Comparison of ENCODE assay signal across 25 cellular contexts in the genomic region with DNA sequence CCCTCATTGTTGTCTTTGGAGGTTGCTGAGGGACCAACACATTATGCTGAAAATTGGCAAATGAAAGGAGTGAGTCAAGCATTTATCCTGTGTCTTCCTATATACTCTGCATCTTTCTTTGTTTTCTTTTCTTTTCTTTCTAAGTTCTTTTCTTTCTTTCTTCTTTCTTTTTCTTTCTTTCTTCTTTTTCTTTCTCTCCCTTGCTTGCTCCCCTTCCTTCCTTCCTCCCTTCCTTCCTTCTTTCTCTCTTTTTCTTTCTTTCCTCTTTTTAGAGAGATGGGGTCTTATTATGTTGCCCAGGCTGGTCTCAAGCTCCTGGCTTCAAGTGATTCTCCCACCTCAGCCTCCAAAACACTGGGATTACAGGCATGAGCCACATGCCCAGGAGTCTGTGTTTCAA. TPM values are rescaled to one million over a fixed set of nuclear protein-coding genes. Genes with fewer than 3 reads are reported as not detected.
DNase-seq lines count a peak whose midpoint lies in the region; ATAC-seq, FAIRE-seq and TF ChIP-seq lines count a peak whose summit lies in the region.
"Had no signal": no experiment of that assay in that cellular context is flagged by ENCODE, and none has a peak within 500 bp of the region (broad histone marks: within the 10 kb centered on the region; RNA-seq: fewer than 3 reads in every experiment).

No MANE protein-coding gene starts in this region.

- H3K27ac ChIP-seq in A673 (ENCODE audit: low read depth, low read length, poor library complexity, severe bottlenecking) (no peak overlapping the region), GM23338 (ENCODE audit: low read depth) (no peak overlapping the region), pancreas (no peak overlapping the region)
- H3K27ac ChIP-seq: 22Rv1, C4-2B had no signal

- ATAC-seq in GM23338 (no peak), WTC11 (no peak), pancreas (no peak)
- ATAC-seq: CD8-positive, alpha-beta T cell had no signal

- H3K9me3 Mint-ChIP-seq in GM23338 (peaks cover 2% of the 10 kb centered on the region; the same call in 2 of the 3 replicates), WTC11 (no peaks in the 10 kb centered on the region)
- H3K9me3 Mint-ChIP-seq: CD8-positive, alpha-beta T cell had no signal

- H3K27me3 Mint-ChIP-seq in GM23338 (ENCODE audit: insufficient read depth, low read depth, poor library complexity) (peaks cover 14% of the 10 kb centered on the region), WTC11 (ENCODE audit: low read depth) (no peaks in the 10 kb centered on the region)

- no peak for FAIRE-seq in pancreas (lab: Jason Lieb, UNC)
- FAIRE-seq: A204.1, D721Med, GM12891, GM18507, H54 had no signal

- H3K36me3 Mint-ChIP-seq in GM23338 (ENCODE audit: low read depth) (no peaks in the 10 kb centered on the region), WTC11 (no peaks in the 10 kb centered on the region)
- H3K36me3 Mint-ChIP-seq: CD8-positive, alpha-beta T cell had no signal

- H3K9me2 ChIP-seq in GM23338 (ENCODE audit: insufficient read depth): no peaks in the 10 kb centered on the region

- CTCF ChIA-PET in A673 (lab: Charles Lee): no interaction called here
- CTCF ChIA-PET in WTC11 (lab: Charles Lee): no interaction called here

- H3K4me1 ChIP-seq in A673 (ENCODE audit: insufficient read depth, low read length, poor library complexity, severe bottlenecking): no peaks in the 10 kb centered on the region
- peaks cover 3% of the 10 kb centered on the region; the same call in 1 of the 2 replicates for H3K4me1 ChIP-seq in GM23338 (ENCODE audit: insufficient read depth)
- H3K4me1 ChIP-seq in pancreas: no peaks in the 10 kb centered on the region
- H3K4me1 ChIP-seq: BE2C had no signal

- TF ChIP-seq POLR2A in erythroblast (IDR thresholded peaks at IDR 0.05; ENCODE audit: low read length): no peak

- BruUV-seq in A673 (replicated peaks; lab: Mats Ljungman, UMichigan): no TSS peak

- no peak overlapping the region for H2AFZ ChIP-seq in GM23338

- H3K27ac Mint-ChIP-seq in GM23338: 0 out of 2 replicates have a peak overlapping the region, but pooled peaks have one; percentile 0
- H3K27ac Mint-ChIP-seq in WTC11: peak overlapping the region; percentile 72; the same call in 1 of the 2 replicates
- H3K27ac Mint-ChIP-seq: CD4-positive, CD25-positive, alpha-beta regulatory T cell; CD8-positive, alpha-beta T cell had no signal

- H3K4me3 ChIP-seq in A673 (ENCODE audit: low read depth, low read length, poor library complexity, severe bottlenecking) (no peak overlapping the region), GM23338 (no peak overlapping the region), pancreas (no peak overlapping the region)

- DNase-seq in A673 (ENCODE audit: low spot score): peak; percentile 78
- DNase-seq in GM23338 (ENCODE audit: low spot score): no peak
- no peak for DNase-seq in WTC11 (ENCODE audit: low spot score)
- peak; percentile 2 for DNase-seq in islet precursor cell
- no peak for DNase-seq in activated CD4-positive, alpha-beta T cell treated with anti-CD3 and anti-CD28 coated beads for 48 hours
- DNase-seq in HuH-7.5 (ENCODE audit: low spot score): no peak
- DNase-seq in pancreas: no peak
- no peak for DNase-seq in erythroblast (lab: John Stamatoyannopoulos, UW)
- DNase-seq: ACHN; AML-193; BE2C; CD4-positive, CD25-positive, alpha-beta regulatory T cell; CD8-positive, alpha-beta T cell; DMS 273 treated with DMSO at 0.1 percent for 48 hours; DMS79 treated with DMSO at 0.1 percent for 48 hours; GF-D8; GOT3; HCEC 1CT had no signal

- H3F3A ChIP-seq in GM23338 (replicated peaks; ENCODE audit: low read depth): 0 out of 2 replicates have a peak, but pooled peaks cover 4% of the 10 kb centered on the region

- H4K20me1 ChIP-seq in GM23338 (replicated peaks; ENCODE audit: insufficient read depth): no peaks in the 10 kb centered on the region

- intact Hi-C loops in A673 (cut with micrococcal nuclease; ENCODE audit: unreplicated experiment): no loop called here
- intact Hi-C loops in pancreas (cut with DNase I): no loop called here

- POLR2A ChIA-PET in A673 (lab: Charles Lee; ENCODE audit: low non-redundant PET): interaction anchor here (0.6 kb wide), 1 partner anchor 207 kb away, joined by 12 read pairs; no protein-coding TSS in a partner anchor
- POLR2A ChIA-PET in WTC11 (lab: Charles Lee): no interaction called here

- H3K4me1 Mint-ChIP-seq in GM23338: peaks cover 11% of the 10 kb centered on the region
- peaks cover 16% of the 10 kb centered on the region for H3K4me1 Mint-ChIP-seq in WTC11
- H3K4me1 Mint-ChIP-seq: CD4-positive, CD25-positive, alpha-beta regulatory T cell had no signal

- no peaks in the 10 kb centered on the region for H3K9me3 ChIP-seq in A673 (ENCODE audit: low read depth, low read length, poor library complexity, severe bottlenecking)
- no peaks in the 10 kb centered on the region for H3K9me3 ChIP-seq in pancreas
- H3K9me3 ChIP-seq: BE2C had no signal

- H3K36me3 ChIP-seq in A673 (ENCODE audit: insufficient read depth, low read length, poor library complexity, severe bottlenecking) (no peaks in the 10 kb centered on the region), GM23338 (ENCODE audit: insufficient read depth) (no peaks in the 10 kb centered on the region), pancreas (no peaks in the 10 kb centered on the region)
- H3K36me3 ChIP-seq: BE2C had no signal

- no peak overlapping the region for H3K4me2 ChIP-seq in GM23338

- TF ChIP-seq CTCF in A673 (conservative IDR thresholded peaks at IDR 0.05; ENCODE audit: low read depth, low read length) (no peak), GM23338 (conservative IDR thresholded peaks at IDR 0.05; ENCODE audit: low read depth in 2 of 2) (no peak), WTC11 (IDR thresholded peaks at IDR 0.05) (no peak), pancreas (IDR thresholded peaks at IDR 0.05) (no peak)

- H3K27me3 ChIP-seq in A673 (replicated peaks; ENCODE audit: insufficient read depth, low read depth, low read length, poor library complexity) (no peaks in the 10 kb centered on the region), GM23338 (ENCODE audit: insufficient read depth) (no peaks in the 10 kb centered on the region), pancreas (no peaks in the 10 kb centered on the region)
- H3K27me3 ChIP-seq: BE2C had no signal

- no peaks in the 10 kb centered on the region for H3K79me2 ChIP-seq in GM23338 (replicated peaks; ENCODE audit: insufficient read depth)

- no peak overlapping the region for H3K4me3 Mint-ChIP-seq in GM23338
- H3K4me3 Mint-ChIP-seq in WTC11: no peak overlapping the region
- H3K4me3 Mint-ChIP-seq: CD4-positive, CD25-positive, alpha-beta regulatory T cell; CD8-positive, alpha-beta T cell had no signal

TF ChIP-seq in GM23338, 12 proteins besides CTCF, POLR2A, EP300 and RAD21 (continues in another document):
- TF ChIP-seq, protein P1, sequence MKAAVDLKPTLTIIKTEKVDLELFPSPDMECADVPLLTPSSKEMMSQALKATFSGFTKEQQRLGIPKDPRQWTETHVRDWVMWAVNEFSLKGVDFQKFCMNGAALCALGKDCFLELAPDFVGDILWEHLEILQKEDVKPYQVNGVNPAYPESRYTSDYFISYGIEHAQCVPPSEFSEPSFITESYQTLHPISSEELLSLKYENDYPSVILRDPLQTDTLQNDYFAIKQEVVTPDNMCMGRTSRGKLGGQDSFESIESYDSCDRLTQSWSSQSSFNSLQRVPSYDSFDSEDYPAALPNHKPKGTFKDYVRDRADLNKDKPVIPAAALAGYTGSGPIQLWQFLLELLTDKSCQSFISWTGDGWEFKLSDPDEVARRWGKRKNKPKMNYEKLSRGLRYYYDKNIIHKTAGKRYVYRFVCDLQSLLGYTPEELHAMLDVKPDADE (IDR thresholded peaks at IDR 0.05): no peak
- TF ChIP-seq EZH2 (IDR thresholded peaks at IDR 0.05; ENCODE audit: low read depth, unreplicated experiment) (no peak), JUNB (IDR thresholded peaks at IDR 0.05; ENCODE audit: unreplicated experiment) (no peak)

TF ChIP-seq in WTC11, 78 proteins besides CTCF, POLR2A, EP300 and RAD21 (continues in another document):
- TF ChIP-seq, protein P2, sequence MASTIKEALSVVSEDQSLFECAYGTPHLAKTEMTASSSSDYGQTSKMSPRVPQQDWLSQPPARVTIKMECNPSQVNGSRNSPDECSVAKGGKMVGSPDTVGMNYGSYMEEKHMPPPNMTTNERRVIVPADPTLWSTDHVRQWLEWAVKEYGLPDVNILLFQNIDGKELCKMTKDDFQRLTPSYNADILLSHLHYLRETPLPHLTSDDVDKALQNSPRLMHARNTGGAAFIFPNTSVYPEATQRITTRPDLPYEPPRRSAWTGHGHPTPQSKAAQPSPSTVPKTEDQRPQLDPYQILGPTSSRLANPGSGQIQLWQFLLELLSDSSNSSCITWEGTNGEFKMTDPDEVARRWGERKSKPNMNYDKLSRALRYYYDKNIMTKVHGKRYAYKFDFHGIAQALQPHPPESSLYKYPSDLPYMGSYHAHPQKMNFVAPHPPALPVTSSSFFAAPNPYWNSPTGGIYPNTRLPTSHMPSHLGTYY (CRISPR knock-in tag; IDR thresholded peaks at IDR 0.05): no peak
- TF ChIP-seq, protein P3, sequence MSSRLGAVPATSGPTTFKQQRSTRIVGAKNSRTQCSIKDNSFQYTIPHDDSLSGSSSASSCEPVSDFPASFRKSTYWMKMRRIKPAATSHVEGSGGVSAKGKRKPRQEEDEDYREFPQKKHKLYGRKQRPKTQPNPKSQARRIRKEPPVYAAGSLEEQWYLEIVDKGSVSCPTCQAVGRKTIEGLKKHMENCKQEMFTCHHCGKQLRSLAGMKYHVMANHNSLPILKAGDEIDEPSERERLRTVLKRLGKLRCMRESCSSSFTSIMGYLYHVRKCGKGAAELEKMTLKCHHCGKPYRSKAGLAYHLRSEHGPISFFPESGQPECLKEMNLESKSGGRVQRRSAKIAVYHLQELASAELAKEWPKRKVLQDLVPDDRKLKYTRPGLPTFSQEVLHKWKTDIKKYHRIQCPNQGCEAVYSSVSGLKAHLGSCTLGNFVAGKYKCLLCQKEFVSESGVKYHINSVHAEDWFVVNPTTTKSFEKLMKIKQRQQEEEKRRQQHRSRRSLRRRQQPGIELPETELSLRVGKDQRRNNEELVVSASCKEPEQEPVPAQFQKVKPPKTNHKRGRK (CRISPR knock-in tag; IDR thresholded peaks at IDR 0.05; ENCODE audit: borderline replicate concordance): peak; percentile 95

RNA-seq across cellular contexts. Expression of a gene that starts 28.3 kb away (rescaled TPM):
- total RNA-seq in A673 (2021) (48.0 and 59.0 TPM in 2 replicates), WTC11 (2021) (33.1 to 37.6 TPM (median 36.4 TPM) in 3 replicates), pancreas (10 to 100 TPM; 10.7 to 21.8 (median 14.8) TPM)
- total RNA-seq in GM23338 (2014; rRNA removed; shearing (Covaris generic)): 19.3 and 20.0 TPM in 2 replicates
- polyA plus RNA-seq in GM23338 (2016; fragmentation: Nextera tagmentation; extraction: Ambion mirVana) (175 and 187 TPM in 2 replicates), pancreas (10 to 100 TPM; 41.1 to 44.5 TPM)

RNA-seq across cellular contexts. Expression of a gene that starts 57.2 kb away (rescaled TPM):
- total RNA-seq in A673 (2021): 720 and 746 TPM in 2 replicates
- total RNA-seq in GM23338 (2014; rRNA removed; shearing (Covaris generic)): 630 and 687 TPM in 2 replicates
- 406 and 422 TPM in 2 replicates for polyA plus RNA-seq in GM23338 (2016; fragmentation: Nextera tagmentation; extraction: Ambion mirVana)
- 477 to 536 TPM (median 477 TPM) in 3 replicates for total RNA-seq in WTC11 (2021)
- total RNA-seq in pancreas: 100 to 1,000 TPM in 4 of 6 donors, 10 to 100 TPM in 2; 87.9 to 157 (median 115) TPM
- polyA plus RNA-seq in pancreas: 100 to 1,000 TPM in 1 of 2 donors, 10 to 100 TPM in 1; 59.1 to 111 TPM

Comparison
In these comparisons a context has a peak if more than half of its experiments do, and no peak if none do; other contexts are left out.
1. DNase-seq: peak in A673 (single experiment) and islet precursor cell (single experiment); none in GM23338 (single experiment), WTC11 (single experiment), activated CD4-positive, alpha-beta T cell treated with anti-CD3 and anti-CD28 coated beads for 48 hours (single experiment), HuH-7.5 (single experiment), pancreas (0 of 6) and erythroblast (0 of 2).